8 cellular contexts compared by ENCODE assay signal in genomic region chr4:177250056-177250696, GRCh38. TPM values are rescaled to one million over a fixed set of nuclear protein-coding genes. Genes with fewer than 3 reads are reported as not detected.
DNase-seq lines count a peak whose midpoint lies in the region; ATAC-seq and TF ChIP-seq lines count a peak whose summit lies in the region.

No MANE protein-coding gene starts in this region.

- no peak overlapping the region for H3K27ac ChIP-seq in KMS-11
- no peak overlapping the region for H3K27ac ChIP-seq in SU-DHL-6 (ENCODE audit: low read depth, low read length)

- H3K9me3 ChIP-seq in SU-DHL-6 (ENCODE audit: insufficient read depth, low read length) = no peaks in the 10 kb centered on the region

- H3K4me2 ChIP-seq in KMS-11 = no peak overlapping the region
- H3K4me2 ChIP-seq in SU-DHL-6 (ENCODE audit: low read depth, low read length, poor library complexity, severe bottlenecking) = no peak overlapping the region

- intact Hi-C loops in left cardiac atrium (cut with DNase I) = loop anchor here (2.0 to 5.0 kb wide), 2 partner anchors 87 to 91 kb away; no protein-coding TSS in a partner anchor

- H3K27me3 ChIP-seq in KMS-11 (ENCODE audit: insufficient read depth, low read depth) (no peaks in the 10 kb centered on the region), SU-DHL-6 (ENCODE audit: low read length) (no peaks in the 10 kb centered on the region)

- H3K79me2 ChIP-seq in KMS-11 (ENCODE audit: insufficient read depth, low read depth) (no peaks in the 10 kb centered on the region), SU-DHL-6 (ENCODE audit: insufficient read depth, low read length) (no peaks in the 10 kb centered on the region)

- peak; percentile 99 for ATAC-seq in GM21825 (IDR thresholded peaks at IDR 0.05; ENCODE audit: unreplicated experiment)
- ATAC-seq in left cardiac atrium = peak; percentile 91 to 95

- no peak overlapping the region for H2AFZ ChIP-seq in KMS-11 (ENCODE audit: low read depth)
- H2AFZ ChIP-seq in SU-DHL-6 (ENCODE audit: low read depth, low read length, severe bottlenecking) = peak overlapping the region; percentile 57

- no peaks in the 10 kb centered on the region for H3F3A ChIP-seq in SU-DHL-6 (ENCODE audit: insufficient read depth)

- DNase-seq in ELR (ENCODE audit: low read depth) (peak; percentile 45), left cardiac atrium (peak; percentile 61), retina (peak; percentile 89), NCI-H187 treated with DMSO at 0.1 percent for 48 hours (lab: John Stamatoyannopoulos, UW) (no peak)
- peak; percentile 5 for DNase-seq in activated naive CD8-positive, alpha-beta T cell treated with anti-CD3 and anti-CD28 coated beads, Interleukin-2, amount 50 U/mL, for 16 hours (ENCODE audit: low read depth, low spot score)

- H3K9ac ChIP-seq in KMS-11 = no peak overlapping the region
- H3K9ac ChIP-seq in SU-DHL-6 (ENCODE audit: low read length) = no peak overlapping the region

- H4K20me1 ChIP-seq in KMS-11 (ENCODE audit: insufficient read depth) (no peaks in the 10 kb centered on the region), SU-DHL-6 (ENCODE audit: low read depth, low read length) (no peaks in the 10 kb centered on the region)

- H3K9me2 ChIP-seq in SU-DHL-6 (replicated peaks; ENCODE audit: insufficient read depth, low read length) = no peaks in the 10 kb centered on the region

- H3K36me3 ChIP-seq in KMS-11 (ENCODE audit: insufficient read depth) (no peaks in the 10 kb centered on the region), SU-DHL-6 (ENCODE audit: low read length) (no peaks in the 10 kb centered on the region)

- H3K4me1 ChIP-seq in KMS-11 (ENCODE audit: low read depth, poor library complexity, severe bottlenecking) = no peaks in the 10 kb centered on the region

- no peak overlapping the region for H3K4me3 ChIP-seq in KMS-11 (IDR thresholded peaks at IDR 0.05; ENCODE audit: insufficient read depth, low read depth, low read length)
- no peak overlapping the region for H3K4me3 ChIP-seq in SU-DHL-6 (ENCODE audit: insufficient read depth, low read length, poor library complexity, severe bottlenecking)

- 0 out of 2 replicates have a peak, but pooled peaks have one; percentile 20 for TF ChIP-seq CTCF in KMS-11 (conservative IDR thresholded peaks at IDR 0.05; ENCODE audit: low read depth, low read length)
- TF ChIP-seq CTCF in SU-DHL-6 (IDR thresholded peaks at IDR 0.05; ENCODE audit: insufficient read depth, low read length, poor library complexity, severe bottlenecking) = peak; percentile 98

RNA-seq across cellular contexts. Expression of gene NEIL3, which starts 59.5 kb away (rescaled TPM):
- under 1 TPM in 1 of 2 donors, not detected in 1; 0.32 TPM for total RNA-seq in left cardiac atrium
